In the genomic region with DNA sequence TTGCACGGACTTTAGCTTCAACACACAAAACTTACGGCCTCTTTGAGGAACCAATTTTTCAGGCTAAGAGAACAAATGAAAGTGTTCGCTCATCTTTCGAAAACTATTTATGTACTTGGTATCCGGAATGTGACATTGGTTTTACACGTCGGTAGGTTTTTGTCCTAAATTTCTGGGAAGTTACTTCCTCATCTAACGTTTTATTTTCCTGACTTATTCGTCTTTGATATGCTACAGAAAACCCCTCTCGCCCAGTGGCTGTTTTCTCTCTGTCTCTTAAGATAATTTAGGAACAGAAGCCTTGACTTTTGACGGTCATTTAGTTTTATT, we compare ENCODE assay signal across 11 cellular contexts. TPM values are rescaled to one million over a fixed set of nuclear protein-coding genes. Genes with fewer than 3 reads are reported as not detected.
A peak's percentile ranks its signal among the peaks of the same experiment; 100 is the strongest.
DNase-seq lines count a peak whose midpoint lies in the region; TF ChIP-seq lines count a peak whose summit lies in the region.
"Had no signal": no experiment of that assay in that cellular context is flagged by ENCODE, and none has a peak within 500 bp of the region (broad histone marks: within the 10 kb centered on the region; RNA-seq: fewer than 3 reads in every experiment).

No MANE protein-coding gene starts in this region.

- H3K36me3 Mint-ChIP-seq in IgD-negative memory B cell = no peaks in the 10 kb centered on the region

- peak overlapping the region; percentile 38 for H2AFZ ChIP-seq in parathyroid adenoma

- peaks cover 76 to 93% (median 87%) of the 10 kb centered on the region in 11 experiments for H3K27me3 ChIP-seq in BLaER1 treated with 17β-estradiol and CSF1 and Interleukin-3, amounts not matched to agents 10 nM and 100 nM
- H3K27me3 ChIP-seq in esophagus squamous epithelium = peaks cover 3 to 92% (median 25%) of the 10 kb centered on the region in 4 donors
- peaks cover 8% of the 10 kb centered on the region for H3K27me3 ChIP-seq in parathyroid adenoma (ENCODE audit: control insufficient read depth, insufficient read depth, low read length)

- peaks cover 13 to 16% (median 15%) of the 10 kb centered on the region in 3 donors for H3K4me1 Mint-ChIP-seq in IgD-negative memory B cell

- intact Hi-C loops in esophagus squamous epithelium (cut with DNase I) = no loop called here

- peak overlapping the region in 2 of 3 donors; percentile 4 to 48 for H3K27ac Mint-ChIP-seq in IgD-negative memory B cell

- H4K20me1 ChIP-seq in BLaER1 treated with 17β-estradiol and CSF1 and Interleukin-3, amounts not matched to agents 10 nM and 100 nM = peaks cover 0 to 37% (median 27%) of the 10 kb centered on the region in 11 experiments; a peak in 18 of 22 replicates

- peak overlapping the region in 2 of 11 experiments; percentile 39 to 54; a peak in 1 of 22 replicates for H3K27ac ChIP-seq in BLaER1 treated with 17β-estradiol and CSF1 and Interleukin-3, amounts not matched to agents 10 nM and 100 nM
- H3K27ac ChIP-seq in esophagus squamous epithelium (peak overlapping the region; percentile 65 to 91 (median 82)), parathyroid adenoma (no peak overlapping the region)
- H3K27ac ChIP-seq: left lung had no signal

- peak overlapping the region in 6 of 11 experiments; percentile 13 to 70 (median 35); a peak in 5 of 22 replicates for H3K9ac ChIP-seq in BLaER1 treated with 17β-estradiol and CSF1 and Interleukin-3, amounts not matched to agents 10 nM and 100 nM
- H3K9ac ChIP-seq in parathyroid adenoma = no peak overlapping the region

- H3K27me3 Mint-ChIP-seq in IgD-negative memory B cell = peaks cover 45% of the 10 kb centered on the region

- H3K4me3 ChIP-seq in BLaER1 treated with 17β-estradiol and CSF1 and Interleukin-3, amounts not matched to agents 10 nM and 100 nM = peak overlapping the region; percentile 47 to 68 (median 54)
- H3K4me3 ChIP-seq in esophagus squamous epithelium = peak overlapping the region; percentile 29 to 69 (median 48)
- no peak overlapping the region for H3K4me3 ChIP-seq in parathyroid adenoma (ENCODE audit: low read depth, low read length)

- peaks cover 27 to 36% (median 33%) of the 10 kb centered on the region in 10 experiments for H3K4me1 ChIP-seq in BLaER1 treated with 17β-estradiol and CSF1 and Interleukin-3, amounts not matched to agents 10 nM and 100 nM
- H3K4me1 ChIP-seq in esophagus squamous epithelium (peaks cover 0 to 30% (median 12%) of the 10 kb centered on the region in 3 donors), parathyroid adenoma (no peaks in the 10 kb centered on the region)

- no peak for TF ChIP-seq POLR2A in esophagus squamous epithelium (IDR thresholded peaks at IDR 0.05)

- DNase-seq in esophagus squamous epithelium (lab: John Stamatoyannopoulos, UW) = no peak
- DNase-seq in stimulated activated CD4-positive, alpha-beta T cell treated with anti-CD3 and anti-CD28 coated beads, Interleukin-4, amount 100 ng/mL, for 4 hours = no peak
- no peak for DNase-seq in NCI-H1048 (lab: John Stamatoyannopoulos, UW)
- no peak for DNase-seq in NCI-H446 treated with DMSO at 0.1 percent for 48 hours (lab: John Stamatoyannopoulos, UW)
- no peak for DNase-seq in DMS 273 treated with DMSO at 0.1 percent for 48 hours (lab: John Stamatoyannopoulos, UW)
- DNase-seq: left lung, NCI-H510A treated with DMSO at 0.1 percent for 48 hours, T1000 had no signal

- peak overlapping the region; percentile 86 to 99 (median 93) for H3K4me2 ChIP-seq in BLaER1 treated with 17β-estradiol and CSF1 and Interleukin-3, amounts not matched to agents 10 nM and 100 nM
- peak overlapping the region; percentile 22 for H3K4me2 ChIP-seq in parathyroid adenoma (ENCODE audit: low read length)

- H3K4me3 Mint-ChIP-seq in IgD-negative memory B cell = peak overlapping the region; percentile 56 to 89 (median 71)

- H3K9me3 ChIP-seq in BLaER1 treated with 17β-estradiol and CSF1 and Interleukin-3, amounts not matched to agents 10 nM and 100 nM (replicated peaks in 1 of 11) = 0 out of 22 replicates have a peak, but pooled peaks cover 0 to 3% (median 0%) of the 10 kb centered on the region in 11 experiments
- H3K9me3 ChIP-seq in esophagus squamous epithelium (no peaks in the 10 kb centered on the region), parathyroid adenoma (ENCODE audit: control insufficient read depth, low read length) (no peaks in the 10 kb centered on the region)
- H3K9me3 ChIP-seq: left lung had no signal

- TF ChIP-seq CTCF in esophagus squamous epithelium (IDR thresholded peaks at IDR 0.05) = no peak
- TF ChIP-seq CTCF in parathyroid adenoma (IDR thresholded peaks at IDR 0.05) = no peak

- H3K36me3 ChIP-seq in BLaER1 treated with 17β-estradiol and CSF1 and Interleukin-3, amounts not matched to agents 10 nM and 100 nM = no peaks in the 10 kb centered on the region
- H3K36me3 ChIP-seq in esophagus squamous epithelium (no peaks in the 10 kb centered on the region), parathyroid adenoma (ENCODE audit: control insufficient read depth, insufficient read depth, low read length) (no peaks in the 10 kb centered on the region)
- H3K36me3 ChIP-seq: left lung had no signal

- H3K79me2 ChIP-seq in parathyroid adenoma = no peaks in the 10 kb centered on the region

- H3K9me3 Mint-ChIP-seq in IgD-negative memory B cell = no peaks in the 10 kb centered on the region

- 19 to 27% methylated on average over 11 of the region's 11 CpGs for WGBS in esophagus squamous epithelium, 2 donors

RNA-seq across cellular contexts. Expression of gene GREM1, which starts 0.9 kb away (rescaled TPM):
- polyA plus RNA-seq in IgD-negative memory B cell = not detected
- total RNA-seq in esophagus squamous epithelium = 10 to 100 TPM in 1 of 4 donors, 1 to 10 TPM in 2, under 1 TPM in 1; 0.30 to 11.6 (median 6.4) TPM
